In genomic region chr2:65416945-65417344, GRCh38 we compare ENCODE assay signal across 13 cellular contexts. TPM values are rescaled to one million over a fixed set of nuclear protein-coding genes. Genes with fewer than 3 reads are reported as not detected.
DNase-seq lines count a peak whose midpoint lies in the region; ATAC-seq and TF ChIP-seq lines count a peak whose summit lies in the region.
"Had no signal": no experiment of that assay in that cellular context is flagged by ENCODE, and none has a peak within 500 bp of the region (broad histone marks: within the 10 kb centered on the region; RNA-seq: fewer than 3 reads in every experiment).

No MANE protein-coding gene starts in this region.

- intact Hi-C loops in MCF 10A (cut with micrococcal nuclease) (no loop called here), breast epithelium (cut with DNase I; ENCODE audit: low total_unique reads) (no loop called here), transverse colon (cut with DNase I; ENCODE audit: low total_unique reads) (no loop called here)

- H3K27ac Mint-ChIP-seq in MCF 10A (ENCODE audit: low read depth, unreplicated experiment): peak overlapping the region; percentile 49
- H3K27ac Mint-ChIP-seq in effector memory CD8-positive, alpha-beta T cell: no peak overlapping the region

- no peak for TF ChIP-seq EP300 in transverse colon (IDR thresholded peaks at IDR 0.05; ENCODE audit: low read depth)

- no peaks in the 10 kb centered on the region for H3K9me3 Mint-ChIP-seq in MCF 10A (ENCODE audit: unreplicated experiment)
- no peaks in the 10 kb centered on the region for H3K9me3 Mint-ChIP-seq in effector memory CD8-positive, alpha-beta T cell

- H3K18ac ChIP-seq in mesenchymal stem cell (ENCODE audit: low read depth in 1 of 2, low read length in 2 of 2): no peak overlapping the region

- CTCF ChIA-PET in MCF 10A (lab: Yijun Ruan, JAX): no interaction called here

- H2AK5ac ChIP-seq in mesenchymal stem cell (ENCODE audit: low read length, severe bottlenecking): no peak overlapping the region

- no peak overlapping the region for H2BK120ac ChIP-seq in mesenchymal stem cell (ENCODE audit: low read depth, low read length)

- DNase-seq in MCF 10A (ENCODE audit: unreplicated experiment) (no peak), breast epithelium (ENCODE audit: low spot score in 2 of 2) (no peak), NCI-H510A (lab: John Stamatoyannopoulos, UW) (peak; percentile 57), transverse colon (peak; percentile 71), T-helper 9 cell (no peak), mesenchymal stem cell (no peak)
- no peak for DNase-seq in effector memory CD8-positive, alpha-beta T cell
- DNase-seq: activated T-cell treated with anti-CD3 and anti-CD28 coated beads, Interleukin-2, amount 50 U/mL, for 48 hours; erythroblast; GF-D8; NCI-H446 treated with DMSO at 0.1 percent for 48 hours; SJCRH30 had no signal

- no peak overlapping the region for H3K4me3 ChIP-seq in breast epithelium
- H3K4me3 ChIP-seq in transverse colon: no peak overlapping the region
- no peak overlapping the region for H3K4me3 ChIP-seq in mesenchymal stem cell (ENCODE audit: insufficient read depth in 1 of 2, low read depth in 1 of 2, low read length in 2 of 2)
- H3K4me3 ChIP-seq: SJCRH30 had no signal

- no peak overlapping the region for H3K14ac ChIP-seq in mesenchymal stem cell (ENCODE audit: low read length in 2 of 2)

- H2BK5ac ChIP-seq in mesenchymal stem cell (ENCODE audit: low read depth, low read length, poor library complexity, severe bottlenecking): no peak overlapping the region

- H3K23ac ChIP-seq in mesenchymal stem cell (ENCODE audit: low read length in 2 of 2): no peak overlapping the region

- H3K4me1 ChIP-seq in breast epithelium (peaks cover 0 to 4% of the 10 kb centered on the region in 2 donors), transverse colon (peaks cover 3 to 52% (median 44%) of the 10 kb centered on the region in 4 donors), mesenchymal stem cell (ENCODE audit: control insufficient read depth, insufficient read depth, low read depth, low read length) (peaks cover 6% of the 10 kb centered on the region)

- no peak overlapping the region for H2BK15ac ChIP-seq in mesenchymal stem cell (ENCODE audit: low read depth, poor library complexity, severe bottlenecking)

- H3K79me1 ChIP-seq in mesenchymal stem cell (replicated peaks; ENCODE audit: low read length, poor library complexity, severe bottlenecking): peaks cover 7% of the 10 kb centered on the region

- peak; percentile 70 for ATAC-seq in effector memory CD8-positive, alpha-beta T cell (replicated peaks)
- no peak for ATAC-seq in GM18870 (IDR thresholded peaks at IDR 0.05; ENCODE audit: unreplicated experiment)

- H3K36me3 Mint-ChIP-seq in MCF 10A (ENCODE audit: insufficient read depth, unreplicated experiment): no peaks in the 10 kb centered on the region
- H3K36me3 Mint-ChIP-seq in effector memory CD8-positive, alpha-beta T cell (ENCODE audit: insufficient read depth): no peaks in the 10 kb centered on the region

- POLR2A ChIA-PET in MCF 10A (lab: Yijun Ruan, JAX): interaction anchor here (0.6 to 2.1 kb wide), 5 partner anchors 9 to 186 kb away, joined by 3 to 7 read pairs (median 4); no protein-coding TSS in a partner anchor

- H4K8ac ChIP-seq in mesenchymal stem cell (ENCODE audit: low read length): no peak overlapping the region

- H3K4me3 Mint-ChIP-seq in MCF 10A (ENCODE audit: unreplicated experiment): no peak overlapping the region
- H3K4me3 Mint-ChIP-seq in effector memory CD8-positive, alpha-beta T cell: no peak overlapping the region

- peak overlapping the region in 1 of 2 donors; percentile 20 for H3K27ac ChIP-seq in breast epithelium
- H3K27ac ChIP-seq in transverse colon: peak overlapping the region; percentile 38 to 76 (median 52)
- no peak overlapping the region for H3K27ac ChIP-seq in mesenchymal stem cell (ENCODE audit: low read length, poor library complexity, severe bottlenecking)
- H3K27ac ChIP-seq: SJCRH30 had no signal

- H3K9me3 ChIP-seq in breast epithelium (no peaks in the 10 kb centered on the region), transverse colon (no peaks in the 10 kb centered on the region), mesenchymal stem cell (ENCODE audit: control insufficient read depth, low read length) (no peaks in the 10 kb centered on the region)
- H3K9me3 ChIP-seq: SJCRH30 had no signal

- H3K27me3 ChIP-seq in breast epithelium (no peaks in the 10 kb centered on the region), transverse colon (no peaks in the 10 kb centered on the region), mesenchymal stem cell (ENCODE audit: control insufficient read depth in 1 of 2, insufficient read depth in 1 of 2, low read length in 2 of 2) (no peaks in the 10 kb centered on the region)
- H3K27me3 ChIP-seq: SJCRH30 had no signal

- 50 to 52% methylated on average over 1 to 3 of the region's 3 CpGs for WGBS in transverse colon (ENCODE audit: low coverage in 1 of 2), 2 donors
- 99% methylated on average over 3 of the region's 3 CpGs for WGBS in mesenchymal stem cell

- H2AFZ ChIP-seq in mesenchymal stem cell (ENCODE audit: low read depth, low read length): no peak overlapping the region

- in situ Hi-C loops in transverse colon (cut with MboI; ENCODE audit: low pct_ligation_motif_present in 1 of 4, low pct_unique_long_range_greater_than_20kb in 1 of 4, low sequenced_read_pairs in 3 of 4): no loop called here

- H3K4me1 Mint-ChIP-seq in MCF 10A (ENCODE audit: insufficient read depth, unreplicated experiment): peaks cover 34% of the 10 kb centered on the region
- peaks cover 19 to 23% of the 10 kb centered on the region in 2 donors for H3K4me1 Mint-ChIP-seq in effector memory CD8-positive, alpha-beta T cell (ENCODE audit: low read depth in 2 of 2)

- BruUV-seq in MCF 10A (replicated peaks; lab: Mats Ljungman, UMichigan): no TSS peak

- no peak overlapping the region for H4K91ac ChIP-seq in mesenchymal stem cell (ENCODE audit: low read length)

- H3K4ac ChIP-seq in mesenchymal stem cell (ENCODE audit: low read depth in 1 of 2, low read length in 2 of 2): no peak overlapping the region

- no peak for TF ChIP-seq POLR2A in breast epithelium (IDR thresholded peaks at IDR 0.05)
- TF ChIP-seq POLR2A in transverse colon (IDR thresholded peaks at IDR 0.05): no peak

- H3K4me2 ChIP-seq in mesenchymal stem cell (ENCODE audit: low read length, poor library complexity, severe bottlenecking): no peak overlapping the region

- no peak overlapping the region for H3K9ac ChIP-seq in mesenchymal stem cell (ENCODE audit: low read length)

- no peaks in the 10 kb centered on the region for H3K27me3 Mint-ChIP-seq in MCF 10A (ENCODE audit: insufficient read depth, unreplicated experiment)
- H3K27me3 Mint-ChIP-seq in effector memory CD8-positive, alpha-beta T cell: no peaks in the 10 kb centered on the region

- TF ChIP-seq CTCF in MCF 10A (IDR thresholded peaks at IDR 0.05; ENCODE audit: unreplicated experiment): no peak
- no peak for TF ChIP-seq CTCF in breast epithelium (IDR thresholded peaks at IDR 0.05)
- no peak for TF ChIP-seq CTCF in transverse colon (IDR thresholded peaks at IDR 0.05)

- no peaks in the 10 kb centered on the region for H3K36me3 ChIP-seq in breast epithelium
- no peaks in the 10 kb centered on the region for H3K36me3 ChIP-seq in transverse colon
- H3K36me3 ChIP-seq in mesenchymal stem cell (ENCODE audit: control insufficient read depth in 1 of 2, insufficient read depth in 2 of 2, low read depth in 1 of 2, low read length in 2 of 2): peaks cover 0 to 6% of the 10 kb centered on the region in 2 experiments
- H3K36me3 ChIP-seq: SJCRH30 had no signal

- H2BK12ac ChIP-seq in mesenchymal stem cell (ENCODE audit: low read length in 2 of 2): no peak overlapping the region

RNA-seq across cellular contexts. Expression of gene SPRED2, which starts 15.5 kb away (rescaled TPM):
- 38.1 and 38.6 TPM in 2 replicates for total RNA-seq in MCF 10A (2022)
- total RNA-seq in breast epithelium: 10 to 100 TPM; 14.6 to 25.2 (median 25.2) TPM
- total RNA-seq in transverse colon: 10 to 100 TPM in 3 of 4 donors, 1 to 10 TPM in 1; 8.4 to 34.8 (median 29.7) TPM
- polyA plus RNA-seq in mesenchymal stem cell (2013, experiment 1 of 2): 47.3 TPM
- 45.9 TPM for polyA plus RNA-seq in mesenchymal stem cell (2013, experiment 2 of 2)

Comparison
In these comparisons a context has a peak if more than half of its experiments do, and no peak if none do; other contexts are left out.
1. DNase-seq: peak in NCI-H510A (single experiment) and transverse colon (single experiment); none in MCF 10A (single experiment), breast epithelium (0 of 2), effector memory CD8-positive, alpha-beta T cell (0 of 3), T-helper 9 cell (single experiment) and mesenchymal stem cell (single experiment).